Comparison of ENCODE assay signal across 32 cellular contexts in the genomic region with DNA sequence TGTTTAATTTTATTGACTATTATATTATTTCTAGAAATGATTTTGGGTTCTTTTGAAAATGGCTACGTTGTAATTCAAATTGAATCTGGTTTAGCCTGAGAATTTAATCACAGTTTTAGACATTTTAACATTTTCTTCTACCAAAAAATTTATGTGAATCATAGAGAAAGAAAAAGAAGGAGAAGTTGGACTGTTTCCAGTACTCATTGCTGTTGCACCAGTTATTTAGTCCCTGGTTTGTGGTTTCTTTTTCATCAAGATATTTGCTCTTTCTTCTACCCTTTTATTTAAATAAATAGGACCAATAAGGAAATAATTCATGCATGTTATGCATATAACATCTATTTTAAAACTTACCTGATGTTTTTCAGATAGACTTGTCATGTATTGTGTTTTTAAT.
"Had no signal": no experiment of that assay in that cellular context is flagged by ENCODE, and none has a peak within 500 bp of the region (broad histone marks: within the 10 kb centered on the region; RNA-seq: fewer than 3 reads in every experiment).

No MANE protein-coding gene starts in this region.

- H3K9me3 Mint-ChIP-seq: activated T-helper 1 cell treated with anti-CD3 and anti-CD28 coated beads, Interleukin-12 subunit alpha, Interleukin-12 subunit beta, Interleukin-2, Interleukin-4 antibody, amounts not matched to agents 30 ng/mL and 10 ng/mL and 1 ng/mL, durations not matched to agents 14 hours and 24 hours and 36 hours had no signal

- H3K9ac ChIP-seq: KMS-11 had no signal

- H3K27ac Mint-ChIP-seq: activated B cell treated with CpG ODN at 0.5 μM for 24 hours; activated CD4-positive, alpha-beta memory T cell treated with anti-CD3 and anti-CD28 coated beads for 36 hours; activated naive CD4-positive, alpha-beta T cell treated with anti-CD3 and anti-CD28 coated beads for 36 hours; activated naive CD4-positive, alpha-beta T cell treated with anti-CD3 and anti-CD28 coated beads, Interleukin-2, amount 50 U/mL, for 72 hours; activated T-helper 1 cell treated with anti-CD3 and anti-CD28 coated beads, Interleukin-12 subunit alpha, Interleukin-12 subunit beta, Interleukin-2, Interleukin-4 antibody, amounts not matched to agents 30 ng/mL and 10 ng/mL and 1 ng/mL, durations not matched to agents 14 hours and 24 hours and 36 hours; brain had no signal

- ATAC-seq: activated naive CD4-positive, alpha-beta T cell treated with anti-CD3 and anti-CD28 coated beads, Interleukin-2, amount 50 U/mL, for 72 hours; activated T-cell treated with anti-CD3 and anti-CD28 coated beads, Interleukin-2, amount 50 U/mL, for 4 hours; PC-3 had no signal

- H3K36me3 Mint-ChIP-seq: activated CD4-positive, alpha-beta memory T cell treated with anti-CD3 and anti-CD28 coated beads for 36 hours; activated naive CD4-positive, alpha-beta T cell treated with anti-CD3 and anti-CD28 coated beads, Interleukin-2, amount 50 U/mL, for 72 hours; brain had no signal

- H3K4me1 Mint-ChIP-seq: activated B cell treated with CpG ODN at 0.5 μM for 24 hours had no signal

- DNase-seq: activated B cell treated with CpG ODN at 0.5 μM for 24 hours; activated CD4-positive, alpha-beta memory T cell treated with anti-CD3 and anti-CD28 coated beads for 36 hours; activated CD4-positive, alpha-beta T cell treated with anti-CD3 and anti-CD28 coated beads for 4 hours; activated CD4-positive, alpha-beta T cell treated with anti-CD3 and anti-CD28 coated beads, Interleukin-2, amount 50 U/mL, for 1 hour; activated CD4-positive, CD25-positive, alpha-beta regulatory T cell treated with anti-CD3 and anti-CD28 coated beads, Interleukin-2, amount 50 U/mL, for 72 hours; activated CD8-positive, alpha-beta memory T cell treated with anti-CD3 and anti-CD28 coated beads, Interleukin-2, amount 50 U/mL, for 4 hours; activated gamma-delta T cell treated with Interleukin-2 at 50 U/mL for 16 hours; activated naive CD4-positive, alpha-beta T cell treated with anti-CD3 and anti-CD28 coated beads for 36 hours; activated T-cell treated with anti-CD3 and anti-CD28 coated beads for 4 hours; activated T-cell treated with anti-CD3 and anti-CD28 coated beads, Interleukin-2, amount 50 U/mL, for 4 hours; anterior cingulate cortex; caudate nucleus; NCI-H1105; NCI-H1417 treated with DMSO at 0.1 percent for 48 hours; NCI-H187 treated with DMSO at 0.1 percent for 48 hours; NCI-H2081 treated with DMSO at 0.1 percent for 48 hours; NCI-H345; NCI-H510A; NCI-H526; NCI-H748 treated with DMSO at 0.1 percent for 48 hours; NK-92 treated with Interleukin-12 subunit alpha and Interleukin-12 subunit beta, amount 100 ng/mL, for 24 hours; PC-3; Right ventricle myocardium superior; SW 1271; T-helper 1 cell; T-helper 2 cell; T-helper 9 cell had no signal

- H3K27ac ChIP-seq: KMS-11, VCaP had no signal

- H3K4me3 Mint-ChIP-seq: activated B cell treated with CpG ODN at 0.5 μM for 24 hours; activated CD4-positive, alpha-beta memory T cell treated with anti-CD3 and anti-CD28 coated beads for 36 hours; activated naive CD4-positive, alpha-beta T cell treated with anti-CD3 and anti-CD28 coated beads for 36 hours; activated T-cell treated with anti-CD3 and anti-CD28 coated beads, Interleukin-2, amount 50 U/mL, for 4 hours; activated T-helper 1 cell treated with anti-CD3 and anti-CD28 coated beads, Interleukin-12 subunit alpha, Interleukin-12 subunit beta, Interleukin-2, Interleukin-4 antibody, amounts not matched to agents 30 ng/mL and 10 ng/mL and 1 ng/mL, durations not matched to agents 14 hours and 24 hours and 36 hours; brain had no signal

- H3K27me3 Mint-ChIP-seq: activated B cell treated with CpG ODN at 0.5 μM for 24 hours; activated CD4-positive, alpha-beta memory T cell treated with anti-CD3 and anti-CD28 coated beads for 36 hours; brain had no signal
